Comparison of ENCODE assay signal across 1 cellular context in genomic region chr14:99659333-99659741, GRCh38.
TF ChIP-seq lines count a peak whose summit lies in the region.

No MANE protein-coding gene starts in this region.

TF ChIP-seq in HepG2, 621 proteins besides CTCF, POLR2A, EP300 and RAD21:
- no peak for TF ChIP-seq ZBTB1 (CRISPR knock-in tag; IDR thresholded peaks at IDR 0.05; ENCODE audit: borderline replicate concordance)
- TF ChIP-seq, protein P1, sequence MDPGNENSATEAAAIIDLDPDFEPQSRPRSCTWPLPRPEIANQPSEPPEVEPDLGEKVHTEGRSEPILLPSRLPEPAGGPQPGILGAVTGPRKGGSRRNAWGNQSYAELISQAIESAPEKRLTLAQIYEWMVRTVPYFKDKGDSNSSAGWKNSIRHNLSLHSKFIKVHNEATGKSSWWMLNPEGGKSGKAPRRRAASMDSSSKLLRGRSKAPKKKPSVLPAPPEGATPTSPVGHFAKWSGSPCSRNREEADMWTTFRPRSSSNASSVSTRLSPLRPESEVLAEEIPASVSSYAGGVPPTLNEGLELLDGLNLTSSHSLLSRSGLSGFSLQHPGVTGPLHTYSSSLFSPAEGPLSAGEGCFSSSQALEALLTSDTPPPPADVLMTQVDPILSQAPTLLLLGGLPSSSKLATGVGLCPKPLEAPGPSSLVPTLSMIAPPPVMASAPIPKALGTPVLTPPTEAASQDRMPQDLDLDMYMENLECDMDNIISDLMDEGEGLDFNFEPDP (CRISPR knock-in tag; conservative IDR thresholded peaks at IDR 0.05) = no peak
- TF ChIP-seq ZNF136 (CRISPR knock-in tag; IDR thresholded peaks at IDR 0.05; ENCODE audit: low read depth) = no peak
- TF ChIP-seq ISX (CRISPR knock-in tag; conservative IDR thresholded peaks at IDR 0.05) = no peak
- TF ChIP-seq SKIL (CRISPR knock-in tag; IDR thresholded peaks at IDR 0.05; ENCODE audit: borderline replicate concordance) = no peak
- TF ChIP-seq ELF1 (CRISPR knock-in tag; IDR thresholded peaks at IDR 0.05) = no peak
- TF ChIP-seq AGO2 (optimal IDR thresholded peaks at IDR 0.05; ENCODE audit: low read depth, low read length) = no peak
- TF ChIP-seq, protein P2, sequence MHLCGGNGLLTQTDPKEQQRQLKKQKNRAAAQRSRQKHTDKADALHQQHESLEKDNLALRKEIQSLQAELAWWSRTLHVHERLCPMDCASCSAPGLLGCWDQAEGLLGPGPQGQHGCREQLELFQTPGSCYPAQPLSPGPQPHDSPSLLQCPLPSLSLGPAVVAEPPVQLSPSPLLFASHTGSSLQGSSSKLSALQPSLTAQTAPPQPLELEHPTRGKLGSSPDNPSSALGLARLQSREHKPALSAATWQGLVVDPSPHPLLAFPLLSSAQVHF (CRISPR knock-in tag; IDR thresholded peaks at IDR 0.05) = no peak
- TF ChIP-seq ZNF10 (CRISPR knock-in tag; IDR thresholded peaks at IDR 0.05; ENCODE audit: borderline replicate concordance, low read depth) = no peak
- no peak for TF ChIP-seq NCOA5 (CRISPR knock-in tag; IDR thresholded peaks at IDR 0.05)
- TF ChIP-seq ZNF780A (CRISPR knock-in tag; IDR thresholded peaks at IDR 0.05) = no peak
- TF ChIP-seq ZNF687 (CRISPR knock-in tag; IDR thresholded peaks at IDR 0.05) = no peak
